In genomic region chr10:13555884-13556529, GRCh38 we compare ENCODE assay signal across 17 cellular contexts. TPM values are rescaled to one million over a fixed set of nuclear protein-coding genes. Genes with fewer than 3 reads are reported as not detected.
A peak's percentile ranks its signal among the peaks of the same experiment; 100 is the strongest.
DNase-seq lines count a peak whose midpoint lies in the region; ATAC-seq and TF ChIP-seq lines count a peak whose summit lies in the region.
"Had no signal": no experiment of that assay in that cellular context is flagged by ENCODE, and none has a peak within 500 bp of the region (broad histone marks: within the 10 kb centered on the region; RNA-seq: fewer than 3 reads in every experiment).

No MANE protein-coding gene starts in this region.

- H3K27me3 Mint-ChIP-seq in T-cell: peaks cover 9 to 14% of the 10 kb centered on the region in 2 donors
- H3K27me3 Mint-ChIP-seq: IgD-negative memory B cell had no signal

- 64 to 71% methylated on average over 2 of the region's 2 CpGs for WGBS in sigmoid colon, 2 donors

- no peaks in the 10 kb centered on the region for H3K36me3 Mint-ChIP-seq in T-cell

- TF ChIP-seq CTCF in sigmoid colon (IDR thresholded peaks at IDR 0.05): no peak

- H3K4me3 ChIP-seq in sigmoid colon: no peak overlapping the region

- peaks cover 3 to 5% (median 4%) of the 10 kb centered on the region in 3 donors for H3K9me3 Mint-ChIP-seq in T-cell

- no peak for TF ChIP-seq POLR2A in sigmoid colon (IDR thresholded peaks at IDR 0.05)

- H3K4me1 ChIP-seq in sigmoid colon: no peaks in the 10 kb centered on the region

- H3K27ac Mint-ChIP-seq in T-cell: no peak overlapping the region
- H3K27ac Mint-ChIP-seq: IgD-negative memory B cell, naive B cell had no signal

- DNase-seq in NCI-H1417 (lab: John Stamatoyannopoulos, UW) (peak; percentile 18 to 71 (median 69)), NCI-H1417 treated with DMSO at 0.1 percent for 48 hours (lab: John Stamatoyannopoulos, UW) (no peak), NCI-H2029 treated with DMSO at 0.1 percent for 48 hours (lab: John Stamatoyannopoulos, UW) (peak; percentile 14), SHP77 (lab: John Stamatoyannopoulos, UW) (peak; percentile 41 to 46), pons (ENCODE audit: low spot score) (peak; percentile 9), T-cell (no peak), sigmoid colon (no peak), NK-92 (lab: John Stamatoyannopoulos, UW; ENCODE audit: unreplicated experiment) (no peak)
- DNase-seq: activated gamma-delta T cell treated with Interleukin-2 at 50 U/mL for 16 hours, HCEC 1CT, hypothalamus, left ventricle myocardium superior, naive B cell, NCI-H1436, WERI-Rb-1 had no signal

- H3K27me3 ChIP-seq in sigmoid colon: no peaks in the 10 kb centered on the region

- no peaks in the 10 kb centered on the region for H3K9me3 ChIP-seq in sigmoid colon

- POLR2A ChIA-PET in T-cell (lab: Charles Lee): interaction anchor here in 1 of 2 donors (0.6 kb wide), 1 partner anchor 233 kb away, joined by 3 read pairs; no protein-coding TSS in a partner anchor

- peaks cover 0 to 2% (median 0%) of the 10 kb centered on the region in 3 donors for H3K4me1 Mint-ChIP-seq in T-cell

- no peak overlapping the region for H3K4me3 Mint-ChIP-seq in T-cell
- H3K4me3 Mint-ChIP-seq: IgD-negative memory B cell had no signal

- CTCF ChIA-PET in T-cell (lab: Charles Lee): no interaction called here

- no peak overlapping the region for H3K27ac ChIP-seq in sigmoid colon
- H3K27ac ChIP-seq: 22Rv1, WERI-Rb-1 had no signal

- no peak for ATAC-seq in T-cell (replicated peaks in 1 of 4)
- ATAC-seq: left ventricle myocardium superior had no signal

- H3K36me3 ChIP-seq in sigmoid colon: no peaks in the 10 kb centered on the region
- H3K36me3 ChIP-seq: WERI-Rb-1 had no signal

- intact Hi-C loops in sigmoid colon (cut with DNase I): no loop called here

- no peak for TF ChIP-seq EP300 in sigmoid colon (IDR thresholded peaks at IDR 0.05)

RNA-seq across cellular contexts. Expression of gene BEND7, which starts 27.2 kb away (rescaled TPM):
- total RNA-seq in T-cell (1 to 10 TPM in 1 of 5 donors, not detected in 4; 1.2 TPM), sigmoid colon (10 to 100 TPM; 11.8 to 27.2 (median 24.0) TPM)
- polyA plus RNA-seq in sigmoid colon: 10 to 100 TPM in 1 of 3 donors, 1 to 10 TPM in 2; 5.3 to 11.4 (median 7.6) TPM
- polyA plus RNA-seq: IgD-negative memory B cell had no signal

RNA-seq across cellular contexts. Expression of gene PRPF18, which starts 30.8 kb away (rescaled TPM):
- total RNA-seq in T-cell: 10 to 100 TPM; 24.5 to 28.0 (median 25.9) TPM
- total RNA-seq in sigmoid colon: 10 to 100 TPM; 25.8 to 39.3 (median 29.0) TPM
- polyA plus RNA-seq in sigmoid colon: 10 to 100 TPM; 21.2 to 29.6 (median 23.4) TPM

Comparison
In these comparisons a context has a peak if more than half of its experiments do, and no peak if none do; other contexts are left out.
1. DNase-seq: peak in NCI-H1417 (3 of 3), NCI-H2029 treated with DMSO at 0.1 percent for 48 hours (single experiment), SHP77 (2 of 2) and pons (single experiment); none in NCI-H1417 treated with DMSO at 0.1 percent for 48 hours (single experiment), T-cell (0 of 34), sigmoid colon (single experiment) and NK-92 (single experiment).
2. RNA of gene BEND7, which starts 27.2 kb away (total RNA-seq): 11.8 to 27.2 TPM in sigmoid colon; 1.2 TPM in T-cell; every median in the first group is over 4 times any median in the second.